ENCODE assay signal across 16 cellular contexts in genomic region chr5:45417285-45417996, GRCh38.
DNase-seq lines count a peak whose midpoint lies in the region; ATAC-seq, FAIRE-seq and TF ChIP-seq lines count a peak whose summit lies in the region.
"Had no signal": no experiment of that assay in that cellular context is flagged by ENCODE, and none has a peak within 500 bp of the region (broad histone marks: within the 10 kb centered on the region; RNA-seq: fewer than 3 reads in every experiment).

No MANE protein-coding gene starts in this region.

- no peaks in the 10 kb centered on the region for H3K36me3 ChIP-seq in body of pancreas (replicated peaks in 1 of 2; ENCODE audit: insufficient read depth in 1 of 2, low read depth in 2 of 2)
- no peaks in the 10 kb centered on the region for H3K36me3 ChIP-seq in psoas muscle (ENCODE audit: insufficient read depth in 1 of 2, low read depth in 1 of 2)
- H3K36me3 ChIP-seq: BLaER1 treated with 17β-estradiol and CSF1 and Interleukin-3, amounts not matched to agents 10 nM and 100 nM; HAP-1 had no signal

- no peak for FAIRE-seq in urothelium cell line (lab: Jason Lieb, UNC)
- FAIRE-seq: GM19239, H1 had no signal

- no peaks in the 10 kb centered on the region for H3K9me3 ChIP-seq in body of pancreas
- H3K9me3 ChIP-seq in psoas muscle = no peaks in the 10 kb centered on the region
- H3K9me3 ChIP-seq: BLaER1 treated with 17β-estradiol and CSF1 and Interleukin-3, amounts not matched to agents 10 nM and 100 nM; HAP-1 had no signal

- H3K4me1 ChIP-seq in body of pancreas (peaks cover 26% of the 10 kb centered on the region), psoas muscle (peaks cover 11% of the 10 kb centered on the region)
- H3K4me1 ChIP-seq: BLaER1 treated with 17β-estradiol and CSF1 and Interleukin-3, amounts not matched to agents 10 nM and 100 nM; HAP-1 had no signal

- H3K27me3 ChIP-seq in body of pancreas (no peaks in the 10 kb centered on the region), psoas muscle (ENCODE audit: insufficient read depth in 3 of 3, low read length in 2 of 3) (no peaks in the 10 kb centered on the region)
- H3K27me3 ChIP-seq: BLaER1 treated with 17β-estradiol and CSF1 and Interleukin-3, amounts not matched to agents 10 nM and 100 nM had no signal

- TF ChIP-seq CTCF in body of pancreas (IDR thresholded peaks at IDR 0.05) (no peak), psoas muscle (IDR thresholded peaks at IDR 0.05) (no peak)

- ATAC-seq in body of pancreas (peak; percentile 41), psoas muscle (peak in 3 of 4 donors; percentile 57 to 65 (median 62)), left ventricle myocardium superior (no peak)

- 42 to 45% methylated on average over 2 of the region's 2 CpGs for WGBS in body of pancreas, 2 donors
- WGBS in psoas muscle, 3 donors = 43 to 51% (median 45%) methylated on average over 2 of the region's 2 CpGs

- no peak overlapping the region for H3K4me3 ChIP-seq in body of pancreas
- H3K4me3 ChIP-seq in psoas muscle = no peak overlapping the region
- H3K4me3 ChIP-seq: BLaER1 treated with 17β-estradiol and CSF1 and Interleukin-3, amounts not matched to agents 10 nM and 100 nM; HAP-1 had no signal

- intact Hi-C loops in body of pancreas (cut with DNase I) = no loop called here
- intact Hi-C loops in psoas muscle (cut with DNase I) = no loop called here
- intact Hi-C loops in left ventricle myocardium superior (cut with micrococcal nuclease) = no loop called here

- H3K27ac ChIP-seq in body of pancreas (peak overlapping the region in 2 of 4 donors; percentile 44 to 56), psoas muscle (peak overlapping the region; percentile 37)
- H3K27ac ChIP-seq: 22Rv1; BLaER1 treated with 17β-estradiol and CSF1 and Interleukin-3, amounts not matched to agents 10 nM and 100 nM had no signal

- DNase-seq in NCI-H2029 (lab: John Stamatoyannopoulos, UW) = peak; percentile 34
- DNase-seq in NCI-H2029 treated with DMSO at 0.1 percent for 48 hours (lab: John Stamatoyannopoulos, UW) = no peak
- DNase-seq in body of pancreas = no peak
- DNase-seq in psoas muscle = no peak
- DNase-seq in NCI-H1694 (lab: John Stamatoyannopoulos, UW) = no peak
- no peak for DNase-seq in left ventricle myocardium superior
- no peak for DNase-seq in urothelium cell line (ENCODE audit: low spot score)
- DNase-seq: CD4-positive, CD25-positive, alpha-beta regulatory T cell; DMS53; GF-D8; HFFc6 had no signal

- no peak for TF ChIP-seq POLR2A in body of pancreas (IDR thresholded peaks at IDR 0.05)
